ENCODE assay signal across 31 cellular contexts in genomic region chr18:59207506-59207905, GRCh38. TPM values are rescaled to one million over a fixed set of nuclear protein-coding genes. Genes with fewer than 3 reads are reported as not detected.
DNase-seq lines count a peak whose midpoint lies in the region; ATAC-seq and TF ChIP-seq lines count a peak whose summit lies in the region.
"Had no signal": no experiment of that assay in that cellular context is flagged by ENCODE, and none has a peak within 500 bp of the region (broad histone marks: within the 10 kb centered on the region; RNA-seq: fewer than 3 reads in every experiment).

No MANE protein-coding gene starts in this region.

- no peak overlapping the region for H2BK120ac ChIP-seq in mesendoderm (ENCODE audit: low read depth, low read length)

- no peak overlapping the region for H4K5ac ChIP-seq in mesendoderm (ENCODE audit: low read length)

- no peaks in the 10 kb centered on the region for H3K79me1 ChIP-seq in mesendoderm (ENCODE audit: low read length)

- H3K27ac ChIP-seq in A673 (ENCODE audit: low read depth, low read length, poor library complexity, severe bottlenecking) = peak overlapping the region; percentile 89
- no peak overlapping the region for H3K27ac ChIP-seq in mesendoderm (ENCODE audit: low read depth, low read length)
- H3K27ac ChIP-seq: 22Rv1, A549, BLaER1 had no signal

- no peaks in the 10 kb centered on the region for H3K36me3 ChIP-seq in A673 (ENCODE audit: insufficient read depth, low read length, poor library complexity, severe bottlenecking)
- no peaks in the 10 kb centered on the region for H3K36me3 ChIP-seq in mesendoderm (ENCODE audit: control insufficient read depth, insufficient read depth, low read length)
- H3K36me3 ChIP-seq: BE2C, BLaER1 had no signal

- peak overlapping the region; percentile 46 for H2BK5ac ChIP-seq in mesendoderm (ENCODE audit: low read length)

- CTCF ChIA-PET in A673 (lab: Charles Lee) (interaction anchor here (0.7 to 0.8 kb wide), 2 partner anchors 195 to 569 kb away, joined by 3 to 4 read pairs; no protein-coding TSS in a partner anchor), WTC11 (lab: Charles Lee) (interaction anchor here (0.8 kb wide), 1 partner anchor 11 kb away, joined by 3 read pairs; no protein-coding TSS in a partner anchor)

- no peaks in the 10 kb centered on the region; the same call in 1 of the 2 replicates for H3K27me3 Mint-ChIP-seq in WTC11 (ENCODE audit: low read depth)

- no peaks in the 10 kb centered on the region for H3K9me3 ChIP-seq in A673 (ENCODE audit: low read depth, low read length, poor library complexity, severe bottlenecking)
- H3K9me3 ChIP-seq: A549, BE2C, BLaER1 had no signal

- BruUV-seq in A673 (replicated peaks; lab: Mats Ljungman, UMichigan) = no TSS peak

- TF ChIP-seq CTCF in A673 (conservative IDR thresholded peaks at IDR 0.05; ENCODE audit: low read depth, low read length) (no peak), WTC11 (IDR thresholded peaks at IDR 0.05) (no peak)

- H3K9me3 Mint-ChIP-seq in WTC11 = no peaks in the 10 kb centered on the region
- H3K9me3 Mint-ChIP-seq: CD4-positive, alpha-beta memory T cell; CD8-positive, alpha-beta memory T cell had no signal

- peak; percentile 98 for DNase-seq in A673 (ENCODE audit: low spot score)
- DNase-seq in NCI-H69 (lab: John Stamatoyannopoulos, UW) = peak; percentile 78
- DNase-seq in WTC11 (ENCODE audit: low spot score) = no peak
- DNase-seq in mesendoderm = no peak
- DNase-seq in HuH-7.5 (ENCODE audit: low spot score) = no peak
- no peak for DNase-seq in NOMO-1 treated with dmso at 0.1 percent for 144 hours (lab: John Stamatoyannopoulos, UW; ENCODE audit: unreplicated experiment)
- DNase-seq: ACHN; BE2C; C1 segment of cervical spinal cord; CD4-positive, alpha-beta memory T cell; CD4-positive, CD25-positive, alpha-beta regulatory T cell; CD8-positive, alpha-beta memory T cell; COR-L47; DMS 273 treated with DMSO at 0.1 percent for 48 hours; DMS153; DMS53; DMS79; DND-41; EL; GDM1 had no signal

- peaks cover 26% of the 10 kb centered on the region for H3K4me1 Mint-ChIP-seq in WTC11
- H3K4me1 Mint-ChIP-seq: CD14-positive monocyte; CD4-positive, alpha-beta memory T cell; CD4-positive, CD25-positive, alpha-beta regulatory T cell; CD8-positive, alpha-beta memory T cell had no signal

- H3K4me3 ChIP-seq in A673 (ENCODE audit: low read depth, low read length, poor library complexity, severe bottlenecking) (no peak overlapping the region), mesendoderm (ENCODE audit: low read length) (no peak overlapping the region)
- H3K4me3 ChIP-seq: A549, BLaER1, GM12878 had no signal

- no peak overlapping the region for H3K4me3 Mint-ChIP-seq in WTC11
- H3K4me3 Mint-ChIP-seq: CD14-positive monocyte; CD4-positive, alpha-beta memory T cell; CD4-positive, CD25-positive, alpha-beta regulatory T cell; CD8-positive, alpha-beta memory T cell had no signal

- POLR2A ChIA-PET in A673 (lab: Charles Lee; ENCODE audit: low non-redundant PET) (interaction anchor here (0.6 to 1.4 kb wide), 2 partner anchors 12 to 106 kb away, joined by 3 to 7 read pairs; partner anchors contain the start of gene GRP), WTC11 (lab: Charles Lee) (no interaction called here)

- no peak overlapping the region for H3K56ac ChIP-seq in mesendoderm (ENCODE audit: low read length)

- H4K8ac ChIP-seq in mesendoderm (ENCODE audit: low read depth, low read length) = no peak overlapping the region

- H3K27me3 ChIP-seq in A673 (replicated peaks; ENCODE audit: insufficient read depth, low read depth, low read length, poor library complexity) (no peaks in the 10 kb centered on the region), mesendoderm (ENCODE audit: insufficient read depth, low read length, poor library complexity) (no peaks in the 10 kb centered on the region)
- H3K27me3 ChIP-seq: BE2C, BLaER1 had no signal

- H3K79me2 ChIP-seq in mesendoderm (ENCODE audit: control insufficient read depth, insufficient read depth, low read length) = no peaks in the 10 kb centered on the region

- no peak overlapping the region for H2AK5ac ChIP-seq in mesendoderm (ENCODE audit: low read length)

- H3K4me1 ChIP-seq in A673 (ENCODE audit: insufficient read depth, low read length, poor library complexity, severe bottlenecking) = peaks cover 63% of the 10 kb centered on the region
- peaks cover 2% of the 10 kb centered on the region for H3K4me1 ChIP-seq in mesendoderm (ENCODE audit: control insufficient read depth, low read depth, low read length)
- H3K4me1 ChIP-seq: A549, BE2C, BLaER1 had no signal

- H3K23ac ChIP-seq in mesendoderm (ENCODE audit: low read length) = no peak overlapping the region

- H3K36me3 Mint-ChIP-seq in WTC11 = no peaks in the 10 kb centered on the region
- H3K36me3 Mint-ChIP-seq: CD14-positive monocyte; CD4-positive, alpha-beta memory T cell; CD4-positive, CD25-positive, alpha-beta regulatory T cell; CD8-positive, alpha-beta memory T cell had no signal

- H3K4me2 ChIP-seq in mesendoderm (ENCODE audit: low read length) = no peak overlapping the region
- H3K4me2 ChIP-seq: A549, BLaER1 had no signal

- H3K4ac ChIP-seq in mesendoderm (ENCODE audit: low read depth, low read length) = peak overlapping the region; percentile 4

- no peak overlapping the region for H3K27ac Mint-ChIP-seq in WTC11
- H3K27ac Mint-ChIP-seq: CD14-positive monocyte; CD4-positive, alpha-beta memory T cell; CD4-positive, CD25-positive, alpha-beta regulatory T cell; CD8-positive, alpha-beta memory T cell had no signal

- ATAC-seq in WTC11 = peak; percentile 26; the same call in 1 of the 2 replicates
- no peak for ATAC-seq in esophagus mucosa
- ATAC-seq in GM21619 (IDR thresholded peaks at IDR 0.05; ENCODE audit: unreplicated experiment) = no peak
- ATAC-seq: A549, GM12878 had no signal

- no peak overlapping the region for H3K18ac ChIP-seq in mesendoderm (ENCODE audit: low read length)

- H3K9ac ChIP-seq in mesendoderm (ENCODE audit: low read length) = peak overlapping the region; percentile 39
- H3K9ac ChIP-seq: BLaER1 had no signal

- WGBS in mesendoderm (ENCODE audit: extremely low coverage, insufficient coverage, low lambda C conversion rate) = no CpG with 5 or more reads among the region's 6 CpGs

- H2BK15ac ChIP-seq in mesendoderm (replicated peaks; ENCODE audit: low read depth) = no peak overlapping the region

- intact Hi-C loops in A673 (cut with micrococcal nuclease; ENCODE audit: unreplicated experiment) = loop anchor here (1.0 to 5.0 kb wide), 2 partner anchors 65 to 105 kb away; no protein-coding TSS in a partner anchor

TF ChIP-seq in WTC11, 78 proteins besides CTCF, POLR2A, EP300 and RAD21:
- TF ChIP-seq ETV6 (CRISPR knock-in tag; IDR thresholded peaks at IDR 0.05) = peak; percentile 95
- no peak for TF ChIP-seq NR1H2 (CRISPR knock-in tag; IDR thresholded peaks at IDR 0.05)

RNA-seq across cellular contexts. Expression of gene GRP, which starts 12.5 kb away (rescaled TPM):
- total RNA-seq in A673 (2021) = 286 and 346 TPM in 2 replicates
- total RNA-seq in WTC11 (2021) = 0.22 TPM in 1 of 3 replicates, not detected in the others
- 8.6 TPM for polyA plus RNA-seq in mesendoderm (2013, experiment 1 of 2)
- polyA plus RNA-seq in mesendoderm (2013, experiment 2 of 2) = 7.3 TPM
- total RNA-seq in esophagus mucosa = not detected
- total RNA-seq: A172; CD4-positive, alpha-beta memory T cell; CD4-positive, CD25-positive, alpha-beta regulatory T cell; CD8-positive, alpha-beta memory T cell; Daoy; G401; GM12878 had no signal
- polyA plus RNA-seq: A549; AG04450; CD14-positive monocyte; CD4-positive, alpha-beta memory T cell; CD4-positive, CD25-positive, alpha-beta regulatory T cell; CD8-positive, alpha-beta memory T cell; GM12878 had no signal

Comparison
In these comparisons a context has a peak if more than half of its experiments do, and no peak if none do; other contexts are left out.
1. DNase-seq: peak in A673 (single experiment) and NCI-H69 (single experiment); none in WTC11 (single experiment), mesendoderm (single experiment), HuH-7.5 (single experiment) and NOMO-1 treated with dmso at 0.1 percent for 144 hours (single experiment).
2. RNA of gene GRP, which starts 12.5 kb away (total RNA-seq): 286 to 346 TPM in A673; 0.22 TPM in WTC11 and not detected in esophagus mucosa (single experiment); every median in the first group is over 100 times any median in the second.